29 cellular contexts compared by ENCODE assay signal in the genomic region with DNA sequence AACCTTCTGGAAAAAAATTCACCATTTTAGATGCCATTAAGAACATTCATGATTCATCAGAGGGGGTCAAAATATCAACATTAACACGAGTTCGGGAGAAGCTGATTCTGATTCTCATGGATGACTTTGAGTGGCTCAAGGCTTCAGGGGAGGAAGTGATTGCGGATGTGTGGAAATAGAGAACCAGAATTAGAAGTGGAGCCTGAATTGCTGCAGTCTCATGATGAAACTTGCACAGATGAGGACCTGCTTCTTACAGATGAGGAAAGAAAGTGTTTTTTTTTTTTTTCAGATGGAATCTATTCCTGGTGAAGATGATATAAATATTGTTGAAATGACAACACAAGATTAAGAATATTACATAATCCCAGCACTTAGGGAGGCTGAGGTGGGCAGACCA. TPM values are rescaled to one million over a fixed set of nuclear protein-coding genes. Genes with fewer than 3 reads are reported as not detected.
DNase-seq lines count a peak whose midpoint lies in the region; ATAC-seq, FAIRE-seq and TF ChIP-seq lines count a peak whose summit lies in the region.
"Had no signal": no experiment of that assay in that cellular context is flagged by ENCODE, and none has a peak within 500 bp of the region (broad histone marks: within the 10 kb centered on the region; RNA-seq: fewer than 3 reads in every experiment).

No MANE protein-coding gene starts in this region.

- no peak overlapping the region for H3K9ac ChIP-seq in GM12878 (ENCODE audit: control insufficient read depth, insufficient read depth, low read length)

- no peak for FAIRE-seq in GM12878 (lab: Jason Lieb, UNC)
- FAIRE-seq: bronchial epithelial cell, endometrium, H54 had no signal

- POLR2A ChIA-PET in GM12878 (lab: Charles Lee): interaction anchor here (0.6 to 1.4 kb wide), 2 partner anchors 13 to 49 kb away, joined by 3 read pairs; a partner anchor contains a TSS

- H3K36me3 ChIP-seq in right atrium auricular region (no peaks in the 10 kb centered on the region), GM12878 (ENCODE audit: control insufficient read depth in 2 of 2, insufficient read depth in 2 of 2, low read length in 1 of 2) (no peaks in the 10 kb centered on the region), upper lobe of left lung (peaks cover 0 to 8% (median 0%) of the 10 kb centered on the region in 4 donors)
- H3K36me3 ChIP-seq: colonic mucosa, MG63, ovary, tibial nerve had no signal

- H2AFZ ChIP-seq in GM12878 (ENCODE audit: control insufficient read depth, low read depth, low read length): no peak overlapping the region
- H2AFZ ChIP-seq: PC-9 had no signal

- no TSS peak for BruUV-seq in GM12878 (replicated peaks; lab: Mats Ljungman, UMichigan)

- in situ Hi-C loops in GM12878 (cut with MboI): no loop called here

- H3K4me1 ChIP-seq in right atrium auricular region (no peaks in the 10 kb centered on the region), GM12878 (ENCODE audit: control insufficient read depth, insufficient read depth, low read length) (peaks cover 6% of the 10 kb centered on the region), upper lobe of left lung (no peaks in the 10 kb centered on the region)
- H3K4me1 ChIP-seq: colonic mucosa, tibial nerve had no signal

- H3K27ac ChIP-seq in right atrium auricular region (no peak overlapping the region), GM12878 (ENCODE audit: control insufficient read depth, insufficient read depth) (no peak overlapping the region), upper lobe of left lung (peak overlapping the region in 3 of 4 donors; percentile 30 to 69 (median 42))
- H3K27ac ChIP-seq: colonic mucosa, ovary, PC-9, tibial nerve, VCaP had no signal

- 14% methylated on average over 3 of the region's 3 CpGs for WGBS in GM12878 (ENCODE audit: insufficient coverage, insufficient replicate concordance, low lambda C conversion rate, missing lambda C conversion rate)
- WGBS in upper lobe of left lung, 2 donors: 62 to 72% methylated on average over 3 of the region's 3 CpGs

- TF ChIP-seq POLR2A in NB4 (IDR thresholded peaks at IDR 0.05; ENCODE audit: extremely low read depth, insufficient read length): no peak
- TF ChIP-seq POLR2A in GM12878 (IDR thresholded peaks at IDR 0.05; ENCODE audit: low read depth, low read length): no peak
- TF ChIP-seq POLR2A in upper lobe of left lung (IDR thresholded peaks at IDR 0.05): no peak

- H3K79me2 ChIP-seq in GM12878 (ENCODE audit: control insufficient read depth, insufficient read depth, low read length): no peaks in the 10 kb centered on the region

- no peaks in the 10 kb centered on the region for H3K27me3 ChIP-seq in right atrium auricular region
- no peaks in the 10 kb centered on the region for H3K27me3 ChIP-seq in GM12878 (replicated peaks in 1 of 2; ENCODE audit: control insufficient read depth in 2 of 2, insufficient read depth in 2 of 2, low read length in 1 of 2)
- H3K27me3 ChIP-seq in upper lobe of left lung: no peaks in the 10 kb centered on the region
- H3K27me3 ChIP-seq: colonic mucosa, MG63, ovary, tibial nerve had no signal

- DNase-seq in Right ventricle myocardium superior (no peak), right atrium auricular region (ENCODE audit: low spot score) (no peak), NB4 (ENCODE audit: low read depth) (peak; percentile 87), GM12878 (ENCODE audit: low read depth, low spot score) (no peak), upper lobe of left lung (no peak), NCI-H748 treated with DMSO at 0.1 percent for 48 hours (lab: John Stamatoyannopoulos, UW) (no peak), kidney tubule cell (ENCODE audit: low spot score) (no peak)
- DNase-seq: activated CD8-positive, alpha-beta memory T cell treated with anti-CD3 and anti-CD28 coated beads, Interleukin-2, amount 50 U/mL, for 48 hours; activated gamma-delta T cell treated with Interleukin-2 at 50 U/mL for 16 hours; colonic mucosa; IMR-90; mesendoderm; MG63; naive thymus-derived CD8-positive, alpha-beta T cell; NCI-H82; ovary; PC-9; right cardiac atrium; SHP77 treated with DMSO at 0.1 percent for 48 hours; stimulated activated naive CD8-positive, alpha-beta T cell treated with anti-CD3 and anti-CD28 coated beads, Interleukin-15, amount 100 ng/mL, for 72 hours had no signal

- SMC1A ChIA-PET in GM12878 (lab: Charles Lee; ENCODE audit: uncharacterized antibody, unreplicated experiment): interaction anchor here (0.6 to 1.6 kb wide), 2 partner anchors 12 to 64 kb away, joined by 3 to 4 read pairs; no protein-coding TSS in a partner anchor

- intact Hi-C loops in Right ventricle myocardium superior (cut with DNase I): no loop called here
- intact Hi-C loops in GM12878 (cut with micrococcal nuclease; ENCODE audit: unreplicated experiment): no loop called here

- H3K4me3 ChIP-seq in right atrium auricular region (no peak overlapping the region), NB4 (ENCODE audit: low read depth, low read length) (no peak overlapping the region), GM12878 (no peak overlapping the region), upper lobe of left lung (no peak overlapping the region)
- H3K4me3 ChIP-seq: colonic mucosa, MG63, ovary, PC-9, tibial nerve had no signal

- no peak overlapping the region for H3K4me2 ChIP-seq in GM12878 (ENCODE audit: control insufficient read depth, insufficient read depth)
- H3K4me2 ChIP-seq: PC-9 had no signal

- H3K9me3 ChIP-seq in right atrium auricular region (no peaks in the 10 kb centered on the region), GM12878 (replicated peaks; ENCODE audit: control insufficient read depth, insufficient read depth, low read length) (no peaks in the 10 kb centered on the region), upper lobe of left lung (no peaks in the 10 kb centered on the region)
- H3K9me3 ChIP-seq: colonic mucosa, MG63, ovary had no signal

- no peak for TF ChIP-seq RAD21 in GM12878 (IDR thresholded peaks at IDR 0.05; ENCODE audit: insufficient read depth, low read depth, low read length)

- no peaks in the 10 kb centered on the region for H4K20me1 ChIP-seq in GM12878 (ENCODE audit: control insufficient read depth, insufficient read depth)

- TF ChIP-seq CTCF in right atrium auricular region (IDR thresholded peaks at IDR 0.05): no peak
- no peak for TF ChIP-seq CTCF in NB4 (IDR thresholded peaks at IDR 0.05; ENCODE audit: low read depth, low read length)
- TF ChIP-seq CTCF in GM12878 (IDR thresholded peaks at IDR 0.05 in 2 of 3, conservative IDR thresholded peaks at IDR 0.05 in 1 of 3; ENCODE audit: control insufficient read depth in 2 of 3, extremely low read depth in 1 of 3, insufficient read depth in 1 of 3, low read depth in 3 of 3, low read length in 3 of 3): no peak
- TF ChIP-seq CTCF in upper lobe of left lung (IDR thresholded peaks at IDR 0.05): no peak

- ATAC-seq in Right ventricle myocardium superior (ENCODE audit: poor library complexity) (peak; percentile 53), GM12878 (no peak), upper lobe of left lung (ENCODE audit: low FRiP score in 2 of 2) (peak in 1 of 2 donors; percentile 75), GM21737 (IDR thresholded peaks at IDR 0.05; ENCODE audit: unreplicated experiment) (no peak)
- ATAC-seq: naive thymus-derived CD8-positive, alpha-beta T cell; right cardiac atrium; stimulated activated naive CD8-positive, alpha-beta T cell treated with anti-CD3 and anti-CD28 coated beads, Interleukin-15, amount 100 ng/mL, for 72 hours had no signal

- CTCF ChIA-PET in GM12878 (lab: Yijun Ruan, JAX): interaction anchor here (0.8 to 1.8 kb wide), 3 partner anchors 15 to 75 kb away, joined by 4 to 9 read pairs (median 5); a partner anchor contains a TSS

- no peak for TF ChIP-seq EP300 in GM12878 (IDR thresholded peaks at IDR 0.05; ENCODE audit: borderline replicate concordance in 1 of 2, control insufficient read depth in 1 of 2, low read depth in 2 of 2, low read length in 2 of 2)
- no peak for TF ChIP-seq EP300 in upper lobe of left lung (IDR thresholded peaks at IDR 0.05)

- RAD21 ChIA-PET in GM12878 (lab: Charles Lee; ENCODE audit: unreplicated experiment): no interaction called here

RNA-seq across cellular contexts. Expression of a gene that starts 12.9 kb away (rescaled TPM):
- total RNA-seq in Right ventricle myocardium superior (1.2 TPM), right atrium auricular region (1 to 10 TPM in 1 of 2 donors, under 1 TPM in 1; 0.78 to 2.6 TPM), GM12878 (2014; rRNA removed) (22.6 and 23.9 TPM in 2 replicates), GM12878 (2014; rRNA removed; fragmentation: Illumina TruSeq; extraction: Trizol) (15.8 and 16.0 TPM in 2 replicates), GM12878 (2021) (30.0 and 37.9 TPM in 2 replicates), upper lobe of left lung (100 to 1,000 TPM in 4 of 6 donors, 10 to 100 TPM in 2; 24.0 to 318 (median 134) TPM)
- total RNA-seq in GM12878 (2013; cell fraction: nucleolus; rRNA removed): 288 and 299 TPM in 2 replicates
- 9.6 TPM for polyA plus RNA-seq in GM12878 (2011; ENCODE audit: low read depth)
- polyA plus RNA-seq in GM12878 (2011; rRNA removed) (11.9 and 19.8 TPM in 2 replicates), GM12878 (2014; fragmentation: Illumina TruSeq; extraction: Trizol) (15.3 and 21.0 TPM in 2 replicates), GM12878 (2014; fragmentation: Nextera tagmentation; extraction: Ambion mirVana) (1 to 10 TPM; 1.6 to 3.2 TPM), GM12878 (2014; rRNA removed) (37.4 and 42.9 TPM in 2 replicates), GM12878 (2016; fragmentation: Nextera tagmentation; extraction: Ambion mirVana) (1 to 10 TPM; 2.0 to 2.7 TPM)
- polyA plus RNA-seq in GM12878 (2011; cell fraction: cytosol; rRNA removed): 16.5 and 19.7 TPM in 2 replicates
- 121 and 147 TPM in 2 replicates for polyA plus RNA-seq in GM12878 (2011; cell fraction: nucleus; rRNA removed)
- 11.0 and 15.6 TPM in 2 replicates for polyA plus RNA-seq in GM12878 (2012)
- polyA minus RNA-seq in GM12878 (2011; rRNA and poly(A)+ RNA removed): 33.4 and 47.6 TPM in 2 replicates
- 11.9 and 15.5 TPM in 2 replicates for polyA minus RNA-seq in GM12878 (2011; cell fraction: cytosol; rRNA and poly(A)+ RNA removed)
- polyA minus RNA-seq in GM12878 (2011; cell fraction: nucleus; rRNA and poly(A)+ RNA removed): 62.6 and 81.1 TPM in 2 replicates
- total RNA-seq: A673, bronchial epithelial cell had no signal
- polyA plus RNA-seq: fibroblast of lung had no signal

RNA-seq across cellular contexts. Expression of a gene that starts 25.3 kb away (rescaled TPM):
- total RNA-seq in Right ventricle myocardium superior: not detected
- not detected for total RNA-seq in right atrium auricular region
- total RNA-seq in GM12878 (2013; cell fraction: nucleolus; rRNA removed): 2.4 and 2.7 TPM in 2 replicates
- 2.4 and 2.7 TPM in 2 replicates for total RNA-seq in GM12878 (2014; rRNA removed)
- 1.5 TPM in 2 replicates for total RNA-seq in GM12878 (2014; rRNA removed; fragmentation: Illumina TruSeq; extraction: Trizol)
- total RNA-seq in GM12878 (2021): 4.0 and 4.8 TPM in 2 replicates
- polyA plus RNA-seq in GM12878 (2011; ENCODE audit: low read depth): not detected
- polyA plus RNA-seq in GM12878 (2011; rRNA removed): 2.1 and 3.6 TPM in 2 replicates
- polyA plus RNA-seq in GM12878 (2011; cell fraction: cytosol; rRNA removed): 2.5 and 2.7 TPM in 2 replicates
- polyA plus RNA-seq in GM12878 (2011; cell fraction: nucleus; rRNA removed): 12.8 and 18.9 TPM in 2 replicates
- 0.05 and 0.10 TPM in 2 replicates for polyA plus RNA-seq in GM12878 (2012)
- polyA plus RNA-seq in GM12878 (2014; fragmentation: Illumina TruSeq; extraction: Trizol): 0.96 and 1.3 TPM in 2 replicates
- polyA plus RNA-seq in GM12878 (2014; fragmentation: Nextera tagmentation; extraction: Ambion mirVana): under 1 TPM; 0.29 to 0.31 TPM
- 3.1 and 3.3 TPM in 2 replicates for polyA plus RNA-seq in GM12878 (2014; rRNA removed)
- polyA plus RNA-seq in GM12878 (2016; fragmentation: Nextera tagmentation; extraction: Ambion mirVana): under 1 TPM; 0.81 to 0.92 TPM
- polyA minus RNA-seq in GM12878 (2011; rRNA and poly(A)+ RNA removed): 3.4 and 5.2 TPM in 2 replicates
- polyA minus RNA-seq in GM12878 (2011; cell fraction: cytosol; rRNA and poly(A)+ RNA removed): 0.80 and 1.0 TPM in 2 replicates
- polyA minus RNA-seq in GM12878 (2011; cell fraction: nucleus; rRNA and poly(A)+ RNA removed): 6.0 and 6.7 TPM in 2 replicates
- total RNA-seq in upper lobe of left lung: under 1 TPM in 3 of 6 donors, not detected in 3; 0.15 to 0.69 (median 0.52) TPM
- total RNA-seq: A673; bronchial epithelial cell; fibroblast of lung; IMR-90; kidney epithelial cell; naive thymus-derived CD8-positive, alpha-beta T cell; PC-9; right cardiac atrium had no signal
- polyA plus RNA-seq: fibroblast of lung, IMR-90, right cardiac atrium had no signal

Comparison
In these comparisons a context has a peak if more than half of its experiments do, and no peak if none do; other contexts are left out.
1. H3K27ac ChIP-seq: peak in upper lobe of left lung (3 of 4); none in right atrium auricular region (0 of 2) and GM12878 (single experiment).